ENCODE assay signal across 22 cellular contexts in the genomic region with DNA sequence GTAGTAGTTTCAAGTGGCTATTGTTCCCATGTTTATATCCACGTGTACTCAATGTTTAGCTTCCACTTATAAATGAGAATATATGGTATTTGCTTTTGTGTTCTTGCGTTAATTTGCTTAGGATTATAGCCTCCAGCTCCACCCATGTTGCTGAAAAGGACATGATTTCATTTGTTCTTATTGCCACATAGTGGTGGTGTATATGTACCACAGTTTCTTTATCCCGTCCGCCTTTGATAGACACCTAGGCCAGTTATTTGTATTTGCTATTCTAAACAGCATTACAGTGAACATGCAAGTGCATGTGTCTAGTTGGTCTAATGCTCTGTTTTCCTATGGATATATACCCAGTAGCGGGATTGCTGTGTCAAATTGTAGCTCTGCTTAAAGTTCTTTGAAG. TPM values are rescaled to one million over a fixed set of nuclear protein-coding genes. Genes with fewer than 3 reads are reported as not detected.
"Had no signal": no experiment of that assay in that cellular context is flagged by ENCODE, and none has a peak within 500 bp of the region (broad histone marks: within the 10 kb centered on the region; RNA-seq: fewer than 3 reads in every experiment).

No MANE protein-coding gene starts in this region.

- DNase-seq: activated CD4-positive, alpha-beta T cell treated with anti-CD3 and anti-CD28 coated beads, Interleukin-2, amount 10 ng/mL, durations not matched to agents 24 days and 14 days; activated CD8-positive, alpha-beta T cell treated with anti-CD3 and anti-CD28 coated beads, Interleukin-2, amount 10 ng/mL, durations not matched to agents 7 days and 5 days; activated naive CD4-positive, alpha-beta T cell treated with anti-CD3 and anti-CD28 coated beads for 36 hours; activated naive CD8-positive, alpha-beta T cell treated with anti-CD3 and anti-CD28 coated beads, Interleukin-2, amount 50 U/mL, for 24 hours; activated T-cell treated with anti-CD3 and anti-CD28 coated beads, Interleukin-2, amount 50 U/mL, for 24 hours; aorta; brain microvascular endothelial cell; esophagus squamous epithelium; heart right ventricle; left ventricle myocardium superior; stimulated activated CD4-positive, alpha-beta T cell treated with anti-CD3 and anti-CD28 coated beads, Interleukin-12 subunit alpha, Interleukin-12 subunit beta, amount 100 ng/mL, for 4 hours; stimulated activated CD4-positive, alpha-beta T cell treated with anti-CD3 and anti-CD28 coated beads, Interleukin-1b, Interleukin-23, amount 100 ng/mL, for 48 hours; stimulated activated CD8-positive, alpha-beta memory T cell treated with anti-CD3 and anti-CD28 coated beads, Interleukin-4, amount 100 ng/mL, for 48 hours; stimulated activated naive CD8-positive, alpha-beta T cell treated with anti-CD3 and anti-CD28 coated beads, Interleukin-15, Interleukin-2, amounts not matched to agents 100 U/mL and 50 U/mL, for 24 hours; substantia nigra; tibial artery had no signal

RNA-seq across cellular contexts. Expression of a gene that starts 6.8 kb away (rescaled TPM):
- total RNA-seq: activated CD4-positive, alpha-beta T cell treated with anti-CD3 and anti-CD28 coated beads, Interleukin-2, amount 10 ng/mL, durations not matched to agents 24 days and 14 days; activated CD8-positive, alpha-beta T cell treated with anti-CD3 and anti-CD28 coated beads, Interleukin-2, amount 10 ng/mL, durations not matched to agents 7 days and 5 days; activated naive CD4-positive, alpha-beta T cell treated with anti-CD3 and anti-CD28 coated beads for 36 hours; aorta; esophagus squamous epithelium; heart right ventricle; left ventricle myocardium superior; mononuclear cell; prostate gland; right atrium auricular region had no signal
- polyA plus RNA-seq: aorta, heart right ventricle, neural cell, urinary bladder had no signal

RNA-seq across cellular contexts. Expression of a gene that starts 15.6 kb away (rescaled TPM):
- total RNA-seq: activated CD4-positive, alpha-beta T cell treated with anti-CD3 and anti-CD28 coated beads, Interleukin-2, amount 10 ng/mL, durations not matched to agents 24 days and 14 days; activated CD8-positive, alpha-beta T cell treated with anti-CD3 and anti-CD28 coated beads, Interleukin-2, amount 10 ng/mL, durations not matched to agents 7 days and 5 days; activated naive CD4-positive, alpha-beta T cell treated with anti-CD3 and anti-CD28 coated beads for 36 hours; aorta; esophagus squamous epithelium; heart right ventricle; left ventricle myocardium superior; mononuclear cell; omental fat pad; prostate gland; right atrium auricular region had no signal
- polyA plus RNA-seq: aorta, heart right ventricle, neural cell, urinary bladder had no signal

RNA-seq across cellular contexts. Expression of a gene that starts 26.0 kb away (rescaled TPM):
- total RNA-seq: activated CD4-positive, alpha-beta T cell treated with anti-CD3 and anti-CD28 coated beads, Interleukin-2, amount 10 ng/mL, durations not matched to agents 24 days and 14 days; activated CD8-positive, alpha-beta T cell treated with anti-CD3 and anti-CD28 coated beads, Interleukin-2, amount 10 ng/mL, durations not matched to agents 7 days and 5 days; activated naive CD4-positive, alpha-beta T cell treated with anti-CD3 and anti-CD28 coated beads for 36 hours; left ventricle myocardium superior; right atrium auricular region had no signal
- polyA plus RNA-seq: aorta, heart right ventricle, neural cell, urinary bladder had no signal

RNA-seq across cellular contexts. Expression of a gene that starts 34.0 kb away (rescaled TPM):
- total RNA-seq: activated CD4-positive, alpha-beta T cell treated with anti-CD3 and anti-CD28 coated beads, Interleukin-2, amount 10 ng/mL, durations not matched to agents 24 days and 14 days; activated CD8-positive, alpha-beta T cell treated with anti-CD3 and anti-CD28 coated beads, Interleukin-2, amount 10 ng/mL, durations not matched to agents 7 days and 5 days; activated naive CD4-positive, alpha-beta T cell treated with anti-CD3 and anti-CD28 coated beads for 36 hours; aorta; esophagus squamous epithelium; heart right ventricle; left ventricle myocardium superior; mononuclear cell; omental fat pad; prostate gland; right atrium auricular region; urinary bladder had no signal
- polyA plus RNA-seq: aorta, heart right ventricle, neural cell, urinary bladder had no signal

RNA-seq across cellular contexts. Expression of a gene that starts 47.6 kb away (rescaled TPM):
- total RNA-seq: activated CD4-positive, alpha-beta T cell treated with anti-CD3 and anti-CD28 coated beads, Interleukin-2, amount 10 ng/mL, durations not matched to agents 24 days and 14 days; activated CD8-positive, alpha-beta T cell treated with anti-CD3 and anti-CD28 coated beads, Interleukin-2, amount 10 ng/mL, durations not matched to agents 7 days and 5 days; activated naive CD4-positive, alpha-beta T cell treated with anti-CD3 and anti-CD28 coated beads for 36 hours; aorta; esophagus squamous epithelium; heart right ventricle; left ventricle myocardium superior; omental fat pad; prostate gland; right atrium auricular region had no signal
- polyA plus RNA-seq: aorta, heart right ventricle, neural cell had no signal
